Comparison of ENCODE assay signal across 29 cellular contexts in the genomic region with DNA sequence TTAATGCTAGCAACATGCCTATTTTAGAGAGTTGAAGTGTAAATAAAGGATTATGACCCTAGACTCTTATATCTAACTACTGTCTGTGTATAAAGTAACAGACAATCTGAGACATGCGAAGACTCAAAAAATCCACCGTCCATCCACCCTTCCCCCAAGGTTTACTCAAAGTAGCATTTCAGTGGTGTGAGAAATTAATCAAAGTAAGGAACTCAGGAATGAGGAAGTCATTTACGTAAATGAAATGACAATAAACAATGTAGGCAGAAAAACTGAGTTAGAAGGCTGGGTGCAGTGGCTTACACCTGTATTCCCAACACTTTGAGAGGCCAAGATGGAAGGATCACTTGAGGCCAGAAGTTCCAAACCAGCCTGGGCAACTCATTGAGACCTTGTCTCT. TPM values are rescaled to one million over a fixed set of nuclear protein-coding genes. Genes with fewer than 3 reads are reported as not detected.
DNase-seq lines count a peak whose midpoint lies in the region; ATAC-seq and TF ChIP-seq lines count a peak whose summit lies in the region.
"Had no signal": no experiment of that assay in that cellular context is flagged by ENCODE, and none has a peak within 500 bp of the region (broad histone marks: within the 10 kb centered on the region; RNA-seq: fewer than 3 reads in every experiment).

No MANE protein-coding gene starts in this region.

- peaks cover 4% of the 10 kb centered on the region for H3K36me3 Mint-ChIP-seq in activated naive CD4-positive, alpha-beta T cell treated with anti-CD3 and anti-CD28 coated beads, Interleukin-2, amount 50 U/mL, for 24 hours
- no peaks in the 10 kb centered on the region for H3K36me3 Mint-ChIP-seq in naive B cell
- H3K36me3 Mint-ChIP-seq in type B pancreatic cell, result no peaks in the 10 kb centered on the region
- no peaks in the 10 kb centered on the region; the same call in 1 of the 2 replicates for H3K36me3 Mint-ChIP-seq in WTC11

- no peak overlapping the region for H3K9ac ChIP-seq in OCI-LY3 (ENCODE audit: low read length)

- peaks cover 11% of the 10 kb centered on the region for H3K4me1 Mint-ChIP-seq in activated naive CD4-positive, alpha-beta T cell treated with anti-CD3 and anti-CD28 coated beads, Interleukin-2, amount 50 U/mL, for 24 hours
- H3K4me1 Mint-ChIP-seq in naive B cell (peaks cover 19 to 36% (median 23%) of the 10 kb centered on the region in 3 donors), type B pancreatic cell (ENCODE audit: unreplicated experiment) (peaks cover 8% of the 10 kb centered on the region), WTC11 (peaks cover 18% of the 10 kb centered on the region)

- H3K4me2 ChIP-seq in OCI-LY3 (ENCODE audit: low read length), result peak overlapping the region; percentile 61

- peak; percentile 32 to 36 for ATAC-seq in naive B cell (ENCODE audit: low read depth in 2 of 2)
- no peak for ATAC-seq in HG02571 (IDR thresholded peaks at IDR 0.05; ENCODE audit: unreplicated experiment)
- no peak for ATAC-seq in WTC11
- no peak for ATAC-seq in GM21367 (IDR thresholded peaks at IDR 0.05; ENCODE audit: unreplicated experiment)
- ATAC-seq: HepG2, left ventricle myocardium superior, psoas muscle had no signal

- no peaks in the 10 kb centered on the region for H3K9me3 Mint-ChIP-seq in activated naive CD4-positive, alpha-beta T cell treated with anti-CD3 and anti-CD28 coated beads, Interleukin-2, amount 50 U/mL, for 24 hours
- H3K9me3 Mint-ChIP-seq in naive B cell (peaks cover 0 to 3% (median 0%) of the 10 kb centered on the region in 7 donors), type B pancreatic cell (peaks cover 5% of the 10 kb centered on the region), WTC11 (0 out of 2 replicates have a peak, but pooled peaks cover 5% of the 10 kb centered on the region)

- no peaks in the 10 kb centered on the region for H3K9me3 ChIP-seq in OCI-LY3 (ENCODE audit: insufficient read depth, low read length)
- H3K9me3 ChIP-seq: breast epithelium, neutrophil, Peyer's patch, psoas muscle, thoracic aorta had no signal

- peak overlapping the region; percentile 39 for H3K4me3 ChIP-seq in OCI-LY3 (ENCODE audit: low read length)
- H3K4me3 ChIP-seq: breast epithelium, Peyer's patch, psoas muscle, thoracic aorta had no signal

- H3K27ac ChIP-seq in OCI-LY3 (ENCODE audit: low read length), result no peak overlapping the region
- H3K27ac ChIP-seq: breast epithelium, neutrophil, Peyer's patch, psoas muscle, thoracic aorta had no signal

- H3K27ac Mint-ChIP-seq in activated naive CD4-positive, alpha-beta T cell treated with anti-CD3 and anti-CD28 coated beads, Interleukin-2, amount 50 U/mL, for 24 hours, result no peak overlapping the region
- H3K27ac Mint-ChIP-seq in naive B cell (peak overlapping the region in 2 of 6 donors; percentile 14 to 18), type B pancreatic cell (peak overlapping the region; percentile 71), WTC11 (no peak overlapping the region)

- CTCF ChIA-PET in WTC11 (lab: Charles Lee), result interaction anchor here (0.9 to 5.3 kb wide), 5 partner anchors 19 to 528 kb away, joined by 4 to 23 read pairs (median 4); partner anchors contain the start of gene NTN1

- H3K27me3 ChIP-seq in OCI-LY3 (ENCODE audit: low read depth, low read length), result no peaks in the 10 kb centered on the region

- peaks cover 16% of the 10 kb centered on the region for H3K4me1 ChIP-seq in OCI-LY3 (ENCODE audit: low read length)
- H3K4me1 ChIP-seq: psoas muscle had no signal

- no peaks in the 10 kb centered on the region for H3K36me3 ChIP-seq in OCI-LY3 (replicated peaks; ENCODE audit: low read depth, low read length)
- H3K36me3 ChIP-seq: breast epithelium, neutrophil, Peyer's patch, thoracic aorta had no signal

- H4K20me1 ChIP-seq in OCI-LY3 (ENCODE audit: insufficient read depth, low read length), result no peaks in the 10 kb centered on the region

- POLR2A ChIA-PET in WTC11 (lab: Charles Lee), result no interaction called here

- no peaks in the 10 kb centered on the region for H3K79me2 ChIP-seq in OCI-LY3 (ENCODE audit: low read length)

- no peak overlapping the region for H2AFZ ChIP-seq in OCI-LY3 (ENCODE audit: low read depth, low read length)

- DNase-seq in activated naive CD4-positive, alpha-beta T cell treated with Interleukin-2 at 50 U/mL for 16 hours, result no peak
- DNase-seq in naive B cell, result no peak
- no peak for DNase-seq in type B pancreatic cell (ENCODE audit: extremely low spot score, unreplicated experiment)
- no peak for DNase-seq in WTC11 (ENCODE audit: low spot score)
- DNase-seq: activated CD4-positive, alpha-beta T cell treated with anti-CD3 and anti-CD28 coated beads for 48 hours; activated gamma-delta T cell treated with Interleukin-2 at 50 U/mL for 16 hours; AML-193; amniotic stem cell; DMS53; GDM1; left ventricle myocardium superior; NCI-H1048; NCI-H187; NCI-H2171 treated with DMSO at 0.1 percent for 48 hours; NCI-H526 treated with DMSO at 0.1 percent for 48 hours; Peyer's patch; psoas muscle; SHP77 treated with DMSO at 0.1 percent for 48 hours; stimulated activated naive CD4-positive, alpha-beta T cell treated with Interleukin-2 at 50 U/mL for 16 hours had no signal

- no peak for TF ChIP-seq CTCF in OCI-LY3 (IDR thresholded peaks at IDR 0.05; ENCODE audit: low read depth, low read length)
- no peak for TF ChIP-seq CTCF in type B pancreatic cell (conservative IDR thresholded peaks at IDR 0.05)
- no peak for TF ChIP-seq CTCF in WTC11 (IDR thresholded peaks at IDR 0.05)

- peak overlapping the region; percentile 3 for H3K4me3 Mint-ChIP-seq in activated naive CD4-positive, alpha-beta T cell treated with anti-CD3 and anti-CD28 coated beads, Interleukin-2, amount 50 U/mL, for 24 hours
- peak overlapping the region; percentile 0 to 77 (median 60) for H3K4me3 Mint-ChIP-seq in naive B cell
- peak overlapping the region; percentile 79 for H3K4me3 Mint-ChIP-seq in type B pancreatic cell
- no peak overlapping the region for H3K4me3 Mint-ChIP-seq in WTC11

- H3K27me3 Mint-ChIP-seq in activated naive CD4-positive, alpha-beta T cell treated with anti-CD3 and anti-CD28 coated beads, Interleukin-2, amount 50 U/mL, for 24 hours, result peaks cover 42% of the 10 kb centered on the region
- H3K27me3 Mint-ChIP-seq in naive B cell (peaks cover 29 to 52% (median 39%) of the 10 kb centered on the region in 3 donors), type B pancreatic cell (peaks cover 67% of the 10 kb centered on the region), WTC11 (ENCODE audit: low read depth) (peaks cover 67% of the 10 kb centered on the region)

TF ChIP-seq in WTC11, 78 proteins besides CTCF, POLR2A, EP300 and RAD21 (continues in another document):
- no peak for TF ChIP-seq PREB (CRISPR knock-in tag; IDR thresholded peaks at IDR 0.05; ENCODE audit: borderline replicate concordance)
- TF ChIP-seq, protein P1, sequence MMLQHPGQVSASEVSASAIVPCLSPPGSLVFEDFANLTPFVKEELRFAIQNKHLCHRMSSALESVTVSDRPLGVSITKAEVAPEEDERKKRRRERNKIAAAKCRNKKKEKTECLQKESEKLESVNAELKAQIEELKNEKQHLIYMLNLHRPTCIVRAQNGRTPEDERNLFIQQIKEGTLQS (CRISPR knock-in tag; conservative IDR thresholded peaks at IDR 0.05), result no peak
- no peak for TF ChIP-seq ZNF263 (CRISPR knock-in tag; IDR thresholded peaks at IDR 0.05; ENCODE audit: low read depth)
- no peak for TF ChIP-seq MAX (CRISPR knock-in tag; IDR thresholded peaks at IDR 0.05)
- no peak for TF ChIP-seq GABPB1 (CRISPR knock-in tag; IDR thresholded peaks at IDR 0.05)
- TF ChIP-seq, protein P2, sequence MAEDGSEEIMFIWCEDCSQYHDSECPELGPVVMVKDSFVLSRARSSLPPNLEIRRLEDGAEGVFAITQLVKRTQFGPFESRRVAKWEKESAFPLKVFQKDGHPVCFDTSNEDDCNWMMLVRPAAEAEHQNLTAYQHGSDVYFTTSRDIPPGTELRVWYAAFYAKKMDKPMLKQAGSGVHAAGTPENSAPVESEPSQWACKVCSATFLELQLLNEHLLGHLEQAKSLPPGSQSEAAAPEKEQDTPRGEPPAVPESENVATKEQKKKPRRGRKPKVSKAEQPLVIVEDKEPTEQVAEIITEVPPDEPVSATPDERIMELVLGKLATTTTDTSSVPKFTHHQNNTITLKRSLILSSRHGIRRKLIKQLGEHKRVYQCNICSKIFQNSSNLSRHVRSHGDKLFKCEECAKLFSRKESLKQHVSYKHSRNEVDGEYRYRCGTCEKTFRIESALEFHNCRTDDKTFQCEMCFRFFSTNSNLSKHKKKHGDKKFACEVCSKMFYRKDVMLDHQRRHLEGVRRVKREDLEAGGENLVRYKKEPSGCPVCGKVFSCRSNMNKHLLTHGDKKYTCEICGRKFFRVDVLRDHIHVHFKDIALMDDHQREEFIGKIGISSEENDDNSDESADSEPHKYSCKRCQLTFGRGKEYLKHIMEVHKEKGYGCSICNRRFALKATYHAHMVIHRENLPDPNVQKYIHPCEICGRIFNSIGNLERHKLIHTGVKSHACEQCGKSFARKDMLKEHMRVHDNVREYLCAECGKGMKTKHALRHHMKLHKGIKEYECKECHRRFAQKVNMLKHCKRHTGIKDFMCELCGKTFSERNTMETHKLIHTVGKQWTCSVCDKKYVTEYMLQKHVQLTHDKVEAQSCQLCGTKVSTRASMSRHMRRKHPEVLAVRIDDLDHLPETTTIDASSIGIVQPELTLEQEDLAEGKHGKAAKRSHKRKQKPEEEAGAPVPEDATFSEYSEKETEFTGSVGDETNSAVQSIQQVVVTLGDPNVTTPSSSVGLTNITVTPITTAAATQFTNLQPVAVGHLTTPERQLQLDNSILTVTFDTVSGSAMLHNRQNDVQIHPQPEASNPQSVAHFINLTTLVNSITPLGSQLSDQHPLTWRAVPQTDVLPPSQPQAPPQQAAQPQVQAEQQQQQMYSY (CRISPR knock-in tag; IDR thresholded peaks at IDR 0.05), result no peak

RNA-seq across cellular contexts. Expression of gene NTN1, which starts 19.8 kb away (rescaled TPM):
- polyA plus RNA-seq in naive B cell (ENCODE audit: low read depth in 6 of 6), result under 1 TPM in 5 of 6 donors, not detected in 1; 0.04 to 0.09 (median 0.06) TPM
- total RNA-seq in type B pancreatic cell (ENCODE audit: low replicate concordance), result 10.7 and 17.4 TPM in 2 replicates
- total RNA-seq in WTC11 (2021), result 3.0 to 5.5 TPM (median 3.1 TPM) in 3 replicates

RNA-seq across cellular contexts. Expression of gene PIK3R5, which starts 36.0 kb away (rescaled TPM):
- 10 to 100 TPM in 3 of 6 donors, 1 to 10 TPM in 3; 9.7 to 24.8 (median 11.7) TPM for polyA plus RNA-seq in naive B cell (ENCODE audit: low read depth in 6 of 6)
- 0.29 TPM in 2 replicates for total RNA-seq in type B pancreatic cell (ENCODE audit: low replicate concordance)
- total RNA-seq in WTC11 (2021), result 5.9 to 7.5 TPM (median 5.9 TPM) in 3 replicates
- total RNA-seq: glomerular endothelial cell, HepG2, LHCN-M2 had no signal
- polyA plus RNA-seq: HepG2 had no signal

Comparison
In these comparisons a context has a peak if more than half of its experiments do, and no peak if none do; other contexts are left out.
1. ATAC-seq: peak in naive B cell (2 of 2); none in HG02571 (single experiment), WTC11 (single experiment) and GM21367 (single experiment).